ENCODE assay signal across 1 cellular context in genomic region chr4:3336389-3337356, GRCh38.
TF ChIP-seq lines count a peak whose summit lies in the region.

No MANE protein-coding gene starts in this region.

TF ChIP-seq in SK-N-SH, 30 proteins besides CTCF, POLR2A, EP300 and RAD21 (continued from another document):
- no peak for TF ChIP-seq REST (IDR thresholded peaks at IDR 0.05; ENCODE audit: low read depth, low read length)
- TF ChIP-seq MAX (IDR thresholded peaks at IDR 0.05; ENCODE audit: low read depth) = no peak
- no peak for TF ChIP-seq FOSL2 (IDR thresholded peaks at IDR 0.05; ENCODE audit: borderline replicate concordance, low read depth)
- TF ChIP-seq FOXM1 (IDR thresholded peaks at IDR 0.05; ENCODE audit: low read depth) = no peak
